ENCODE assay signal across 7 cellular contexts in genomic region chr17:64020068-64020766, GRCh38. TPM values are rescaled to one million over a fixed set of nuclear protein-coding genes. Genes with fewer than 3 reads are reported as not detected.
A peak's percentile ranks its signal among the peaks of the same experiment; 100 is the strongest.
DNase-seq lines count a peak whose midpoint lies in the region; ATAC-seq, FAIRE-seq and TF ChIP-seq lines count a peak whose summit lies in the region.

TSS of gene ICAM2 (minus strand) at chr17:64020633. CDS start at chr17:64006691, 13,942 bp downstream.

- H3K27ac ChIP-seq in astrocyte (ENCODE audit: low read depth, low read length): no peak within 1 kb of the TSS
- peak within 1 kb of the TSS; percentile 58 to 80 for H3K27ac ChIP-seq in lung (ENCODE audit: low read depth in 1 of 2, low read length in 1 of 2)
- H3K27ac ChIP-seq in brain microvascular endothelial cell: no peak within 1 kb of the TSS

- H3K79me2 ChIP-seq in astrocyte (ENCODE audit: insufficient read depth, low read length): no peaks in the 10 kb centered on the region

- peak; percentile 67 for ATAC-seq in GM19035 (IDR thresholded peaks at IDR 0.05; ENCODE audit: unreplicated experiment)
- peak; percentile 52 for ATAC-seq in HG03108 (IDR thresholded peaks at IDR 0.05; ENCODE audit: unreplicated experiment)
- peak; percentile 66 for ATAC-seq in lung (ENCODE audit: insufficient read depth, low FRiP score)

- DNase-seq in astrocyte (ENCODE audit: low read depth): no peak
- no peak for DNase-seq in lung (ENCODE audit: low spot score)
- peak; percentile 71 to 74 for DNase-seq in stimulated activated CD8-positive, alpha-beta memory T cell treated with anti-CD3 and anti-CD28 coated beads, Interleukin-2, amount 100 ng/mL, for 48 hours (ENCODE audit: low read depth in 2 of 2)
- no peak for DNase-seq in brain microvascular endothelial cell

- no peaks in the 10 kb centered on the region for H3K4me1 Mint-ChIP-seq in astrocyte (ENCODE audit: low read depth, unreplicated experiment)

- intact Hi-C loops in T-helper 2 cell treated with Interferon-gamma antibody and Interleukin-4, amounts not matched to agents 100 ng/mL and 5 ng/mL, for 36 hours (cut with micrococcal nuclease): loop anchor here (1.0 to 10.0 kb wide), 4 partner anchors 22 to 477 kb away; partner anchors contain the start of genes CCDC47, DDX42, POLG2 and PRR29

- FAIRE-seq in astrocyte (lab: Jason Lieb, UNC): no peak

- no peak within 1 kb of the TSS for H3K9ac ChIP-seq in astrocyte (ENCODE audit: low read length)

- H3K27me3 Mint-ChIP-seq in astrocyte (ENCODE audit: low read depth, unreplicated experiment): peaks cover 7% of the 10 kb centered on the region

- no peak within 1 kb of the TSS for H3K4me3 Mint-ChIP-seq in astrocyte (ENCODE audit: unreplicated experiment)

- H3K27me3 ChIP-seq in astrocyte (ENCODE audit: insufficient read depth, low read length) (peaks cover 10% of the 10 kb centered on the region), lung (ENCODE audit: control insufficient read depth, insufficient read depth) (no peaks in the 10 kb centered on the region), brain microvascular endothelial cell (replicated peaks) (no peaks in the 10 kb centered on the region)

- H3K9me3 ChIP-seq in astrocyte (ENCODE audit: insufficient read depth, low read depth, low read length) (no peaks in the 10 kb centered on the region), lung (ENCODE audit: control insufficient read depth in 2 of 2, insufficient read depth in 1 of 2, low read length in 1 of 2) (no peaks in the 10 kb centered on the region)

- H3K4me3 ChIP-seq in astrocyte (ENCODE audit: insufficient read depth, low read depth, low read length) (no peak within 1 kb of the TSS), lung (peak within 1 kb of the TSS; percentile 23), brain microvascular endothelial cell (ENCODE audit: low read depth, low read length) (no peak within 1 kb of the TSS)

- TF ChIP-seq CTCF in astrocyte (IDR thresholded peaks at IDR 0.05; ENCODE audit: insufficient read depth, low read depth, low read length): no peak
- TF ChIP-seq CTCF in lung (IDR thresholded peaks at IDR 0.05; ENCODE audit: control extremely low read depth, extremely low read depth): no peak
- no peak for TF ChIP-seq CTCF in brain microvascular endothelial cell (IDR thresholded peaks at IDR 0.05; ENCODE audit: low read depth, low read length, missing control alignments)

- no peak within 1 kb of the TSS for H3K4me2 ChIP-seq in astrocyte (ENCODE audit: low read length)

- H3K36me3 Mint-ChIP-seq in astrocyte (ENCODE audit: low read depth, unreplicated experiment): no peaks in the 10 kb centered on the region

- in situ Hi-C loops in brain microvascular endothelial cell (cut with HindIII; ENCODE audit: low pct_ligation_motif_present, low sequenced_read_pairs): no loop called here

- 3 to 14% methylated on average over 23 of the region's 23 CpGs for WGBS in lung, 2 donors

- H3K27ac Mint-ChIP-seq in astrocyte (ENCODE audit: unreplicated experiment): no peak within 1 kb of the TSS

- H3K36me3 ChIP-seq in astrocyte (ENCODE audit: insufficient read depth, low read length): no peaks in the 10 kb centered on the region
- no peaks in the 10 kb centered on the region for H3K36me3 ChIP-seq in lung (ENCODE audit: control insufficient read depth in 2 of 2, insufficient read depth in 2 of 2, low read length in 2 of 2)
- H3K36me3 ChIP-seq in brain microvascular endothelial cell (replicated peaks): no peaks in the 10 kb centered on the region

- H3K9me3 Mint-ChIP-seq in astrocyte (ENCODE audit: unreplicated experiment): no peaks in the 10 kb centered on the region

- H4K20me1 ChIP-seq in astrocyte (ENCODE audit: insufficient read depth, low read length): no peaks in the 10 kb centered on the region

- peak within 1 kb of the TSS; percentile 41 for H2AFZ ChIP-seq in astrocyte (ENCODE audit: low read depth, low read length)

- no peaks in the 10 kb centered on the region for H3K4me1 ChIP-seq in astrocyte (ENCODE audit: insufficient read depth, low read length)
- peaks cover 0 to 12% of the 10 kb centered on the region in 2 donors for H3K4me1 ChIP-seq in lung (ENCODE audit: control insufficient read depth in 2 of 2, insufficient read depth in 2 of 2, low read length in 2 of 2)

RNA-seq across cellular contexts. Expression of gene ICAM2, which starts in this region (rescaled TPM):
- 98.1 and 98.9 TPM in 2 replicates for total RNA-seq in T-helper 2 cell treated with Interferon-gamma antibody and Interleukin-4, amounts not matched to agents 100 ng/mL and 5 ng/mL, for 36 hours
- not detected in 2 replicates for total RNA-seq in astrocyte
- 10 to 100 TPM; 58.7 to 60.3 TPM for total RNA-seq in lung
- 10 to 100 TPM; 64.1 to 77.7 TPM for polyA plus RNA-seq in lung

Comparison
In these comparisons a context has a peak if more than half of its experiments do, and no peak if none do; other contexts are left out.
1. RNA of gene ICAM2 (total RNA-seq): 98.1 to 98.9 TPM in T-helper 2 cell treated with Interferon-gamma antibody and Interleukin-4, amounts not matched to agents 100 ng/mL and 5 ng/mL, for 36 hours and 58.7 to 60.3 TPM in lung; not detected in astrocyte; every median in the first group is over 10 times any median in the second.
2. DNase-seq: peak in stimulated activated CD8-positive, alpha-beta memory T cell treated with anti-CD3 and anti-CD28 coated beads, Interleukin-2, amount 100 ng/mL, for 48 hours (2 of 2); none in astrocyte (single experiment), lung (single experiment) and brain microvascular endothelial cell (single experiment).
3. H3K27ac ChIP-seq: peak in lung (2 of 2); none in astrocyte (single experiment) and brain microvascular endothelial cell (single experiment).
4. Peak in every context shown above with its lines, with median percentiles within 50 percentile points of each other: ATAC-seq.